Comparison of ENCODE assay signal across 14 cellular contexts in the genomic region with DNA sequence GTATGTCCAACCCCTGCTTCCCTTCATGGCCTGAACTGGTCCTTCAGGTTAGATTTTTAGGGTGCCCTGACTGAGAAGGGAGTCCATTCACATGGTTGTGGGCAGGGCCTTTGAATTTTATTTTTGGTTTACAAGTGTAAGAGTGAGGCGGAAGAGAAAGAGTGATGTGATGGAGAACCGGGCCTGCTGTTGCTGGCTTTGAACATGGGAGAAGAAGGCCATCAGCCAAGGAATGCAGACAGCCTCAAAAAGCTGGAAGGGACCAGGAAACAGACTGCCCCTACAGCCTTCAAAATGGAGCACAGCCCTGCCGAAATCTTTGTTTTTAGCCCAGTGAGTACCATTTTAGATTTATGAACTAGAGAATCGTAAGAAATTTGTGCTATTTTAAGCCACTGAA.
DNase-seq lines count a peak whose midpoint lies in the region; ATAC-seq and TF ChIP-seq lines count a peak whose summit lies in the region.
"Had no signal": no experiment of that assay in that cellular context is flagged by ENCODE, and none has a peak within 500 bp of the region (broad histone marks: within the 10 kb centered on the region; RNA-seq: fewer than 3 reads in every experiment).

No MANE protein-coding gene starts in this region.

- H2BK5ac ChIP-seq in mesendoderm (ENCODE audit: low read length) = peak overlapping the region; percentile 2

- no peak overlapping the region for H2AK5ac ChIP-seq in mesendoderm (ENCODE audit: low read length)

- no peak for ATAC-seq in HG03460 (IDR thresholded peaks at IDR 0.05; ENCODE audit: unreplicated experiment)
- ATAC-seq: A549, HepG2 had no signal

- no peak overlapping the region for H4K5ac ChIP-seq in mesendoderm (ENCODE audit: low read length)

- no peaks in the 10 kb centered on the region for H3K36me3 ChIP-seq in H7 (replicated peaks; ENCODE audit: control insufficient read depth, insufficient read depth, low read length)
- H3K36me3 ChIP-seq in ectodermal cell (ENCODE audit: control insufficient read depth, insufficient read depth, low read length) = no peaks in the 10 kb centered on the region
- no peaks in the 10 kb centered on the region for H3K36me3 ChIP-seq in mesendoderm (ENCODE audit: control insufficient read depth, insufficient read depth, low read length)
- H3K36me3 ChIP-seq in suprapubic skin = no peaks in the 10 kb centered on the region
- H3K36me3 ChIP-seq: BE2C had no signal

- H3K4me1 ChIP-seq in ectodermal cell (ENCODE audit: control insufficient read depth, insufficient read depth, low read length) (no peaks in the 10 kb centered on the region), mesendoderm (ENCODE audit: control insufficient read depth, low read depth, low read length) (peaks cover 13% of the 10 kb centered on the region), suprapubic skin (peaks cover 4% of the 10 kb centered on the region)

- H2BK15ac ChIP-seq in mesendoderm (replicated peaks; ENCODE audit: low read depth) = peak overlapping the region; percentile 89

- WGBS in ectodermal cell, 2 experiments = 85 to 90% methylated on average over 4 of the region's 4 CpGs
- WGBS in mesendoderm (ENCODE audit: extremely low coverage, insufficient coverage, low lambda C conversion rate) = no CpG with 5 or more reads among the region's 4 CpGs
- 83% methylated on average over 4 of the region's 4 CpGs for WGBS in suprapubic skin

- TF ChIP-seq POLR2A in suprapubic skin (IDR thresholded peaks at IDR 0.05) = no peak

- H3K9me3 ChIP-seq in ectodermal cell (ENCODE audit: control insufficient read depth, low read length) = no peaks in the 10 kb centered on the region
- H3K9me3 ChIP-seq in suprapubic skin = no peaks in the 10 kb centered on the region
- H3K9me3 ChIP-seq: A549, BE2C had no signal

- H4K8ac ChIP-seq in mesendoderm (ENCODE audit: low read depth, low read length) = no peak overlapping the region

- H3K23ac ChIP-seq in mesendoderm (ENCODE audit: low read length) = no peak overlapping the region

- no peak overlapping the region for H3K9ac ChIP-seq in mesendoderm (ENCODE audit: low read length)

- H3K4me3 ChIP-seq in H7 (ENCODE audit: insufficient read depth, low read depth, low read length) (no peak overlapping the region), ectodermal cell (ENCODE audit: insufficient read depth, low read depth, low read length) (no peak overlapping the region), mesendoderm (ENCODE audit: low read length) (no peak overlapping the region), suprapubic skin (no peak overlapping the region)
- H3K4me3 ChIP-seq: A549 had no signal

- H3K18ac ChIP-seq in mesendoderm (ENCODE audit: low read length) = peak overlapping the region; percentile 69

- peak overlapping the region; percentile 98 for H3K4ac ChIP-seq in mesendoderm (ENCODE audit: low read depth, low read length)

- no peak for TF ChIP-seq CTCF in suprapubic skin (IDR thresholded peaks at IDR 0.05)

- H3K79me1 ChIP-seq in mesendoderm (ENCODE audit: low read length) = no peaks in the 10 kb centered on the region

- H2BK120ac ChIP-seq in mesendoderm (ENCODE audit: low read depth, low read length) = no peak overlapping the region

- no peaks in the 10 kb centered on the region for H3K79me2 ChIP-seq in mesendoderm (ENCODE audit: control insufficient read depth, insufficient read depth, low read length)

- no peak overlapping the region for H3K56ac ChIP-seq in mesendoderm (ENCODE audit: low read length)

- H3K27ac ChIP-seq in ectodermal cell (ENCODE audit: insufficient read depth, low read depth, low read length, poor library complexity, severe bottlenecking) (peak overlapping the region; percentile 5), mesendoderm (ENCODE audit: low read depth, low read length) (no peak overlapping the region), suprapubic skin (no peak overlapping the region)
- H3K27ac ChIP-seq: A549, C4-2B had no signal

- H3K27me3 ChIP-seq in H7 (ENCODE audit: control insufficient read depth, insufficient read depth, low read length) (no peaks in the 10 kb centered on the region), ectodermal cell (ENCODE audit: control insufficient read depth, insufficient read depth, low read length, poor library complexity, severe bottlenecking) (no peaks in the 10 kb centered on the region), mesendoderm (ENCODE audit: insufficient read depth, low read length, poor library complexity) (no peaks in the 10 kb centered on the region), suprapubic skin (no peaks in the 10 kb centered on the region)
- H3K27me3 ChIP-seq: BE2C had no signal

- H3K4me2 ChIP-seq in mesendoderm (ENCODE audit: low read length) = no peak overlapping the region
- H3K4me2 ChIP-seq: A549 had no signal

- DNase-seq in H7 = peak; percentile 4
- DNase-seq in mesendoderm = no peak
- DNase-seq in A172 (ENCODE audit: low spot score) = no peak
- no peak for DNase-seq in activated effector memory CD4-positive, alpha-beta T cell treated with Interleukin-2 at 50 U/mL for 16 hours
- no peak for DNase-seq in suprapubic skin (ENCODE audit: low spot score in 2 of 2)
- DNase-seq: BE2C, DMS153, DMS79 treated with DMSO at 0.1 percent for 48 hours, EL had no signal

- no peak for TF ChIP-seq EP300 in suprapubic skin (IDR thresholded peaks at IDR 0.05)
